8 cellular contexts compared by ENCODE assay signal in genomic region chr17:38750044-38750311, GRCh38. TPM values are rescaled to one million over a fixed set of nuclear protein-coding genes. Genes with fewer than 3 reads are reported as not detected.
DNase-seq lines count a peak whose midpoint lies in the region; FAIRE-seq and TF ChIP-seq lines count a peak whose summit lies in the region.

No MANE protein-coding gene starts in this region.

- peak overlapping the region; percentile 99 for H3K4me2 ChIP-seq in neural progenitor cell

- H3K27ac ChIP-seq in C4-2B (peak overlapping the region; percentile 97), endodermal cell (ENCODE audit: low read depth, low read length) (peak overlapping the region; percentile 70), neural progenitor cell (peak overlapping the region; percentile 51)

- peak overlapping the region; percentile 20 for H2AFZ ChIP-seq in neural progenitor cell (replicated peaks)

- H3K79me2 ChIP-seq in neural progenitor cell (ENCODE audit: low read depth): peaks cover 73% of the 10 kb centered on the region

- TF ChIP-seq CTCF in C4-2B (conservative IDR thresholded peaks at IDR 0.05) (no peak), endodermal cell (conservative IDR thresholded peaks at IDR 0.05) (no peak), neural progenitor cell (IDR thresholded peaks at IDR 0.05) (no peak), D721Med (IDR thresholded peaks at IDR 0.05; ENCODE audit: insufficient read depth, missing control alignments) (no peak)

- H3K9me3 Mint-ChIP-seq in endodermal cell (no peaks in the 10 kb centered on the region), neural progenitor cell (peaks cover 3% of the 10 kb centered on the region)

- peaks cover 39% of the 10 kb centered on the region for H3F3A ChIP-seq in neural progenitor cell (ENCODE audit: low read depth)

- in situ Hi-C loops in HAP-1 (cut with MboI; ENCODE audit: low sequenced_read_pairs): no loop called here

- H3K27me3 Mint-ChIP-seq in endodermal cell (ENCODE audit: insufficient read depth) (no peaks in the 10 kb centered on the region), neural progenitor cell (ENCODE audit: insufficient read depth, low read depth) (peaks cover 23% of the 10 kb centered on the region)

- no peaks in the 10 kb centered on the region for H3K27me3 ChIP-seq in endodermal cell (ENCODE audit: control insufficient read depth, insufficient read depth, low read length, poor library complexity, severe bottlenecking)
- H3K27me3 ChIP-seq in neural progenitor cell: no peaks in the 10 kb centered on the region
- no peaks in the 10 kb centered on the region for H3K27me3 ChIP-seq in HAP-1 (ENCODE audit: low read depth)

- H3K27ac Mint-ChIP-seq in endodermal cell: peak overlapping the region; percentile 92
- no peak overlapping the region for H3K27ac Mint-ChIP-seq in neural progenitor cell

- peak; percentile 67 for DNase-seq in NCI-H1694 treated with DMSO at 0.1 percent for 48 hours (lab: John Stamatoyannopoulos, UW)
- no peak for DNase-seq in endodermal cell
- DNase-seq in neural progenitor cell (ENCODE audit: low spot score): no peak
- DNase-seq in D721Med (ENCODE audit: insufficient read length, low spot score): no peak
- no peak for DNase-seq in HAP-1 (ENCODE audit: low spot score in 2 of 2)
- DNase-seq in effector CD4-positive, alpha-beta T cell: no peak
- no peak for DNase-seq in MV-4-11 (lab: John Stamatoyannopoulos, UW)

- H3K36me3 Mint-ChIP-seq in endodermal cell (ENCODE audit: low read depth) (peaks cover 17% of the 10 kb centered on the region), neural progenitor cell (peaks cover 8% of the 10 kb centered on the region)

- H3K4me3 ChIP-seq in endodermal cell (ENCODE audit: low read length) (peak overlapping the region; percentile 99), neural progenitor cell (peak overlapping the region; percentile 92), HAP-1 (no peak overlapping the region)

- H3K4me1 ChIP-seq in endodermal cell (ENCODE audit: control insufficient read depth, insufficient read depth, low read length): no peaks in the 10 kb centered on the region
- peaks cover 20% of the 10 kb centered on the region for H3K4me1 ChIP-seq in neural progenitor cell
- H3K4me1 ChIP-seq in HAP-1: peaks cover 25% of the 10 kb centered on the region

- H3K36me3 ChIP-seq in endodermal cell (ENCODE audit: control insufficient read depth, insufficient read depth, low read length) (peaks cover 7% of the 10 kb centered on the region), neural progenitor cell (no peaks in the 10 kb centered on the region), HAP-1 (replicated peaks) (peaks cover 18% of the 10 kb centered on the region)

- H3K4me3 Mint-ChIP-seq in endodermal cell (peak overlapping the region; percentile 92), neural progenitor cell (peak overlapping the region; percentile 99)

- H3K9ac ChIP-seq in endodermal cell (ENCODE audit: extremely low read depth, low read length, poor library complexity, severe bottlenecking) (peak overlapping the region; percentile 46), neural progenitor cell (no peak overlapping the region)

- peaks cover 24% of the 10 kb centered on the region for H3K4me1 Mint-ChIP-seq in endodermal cell
- peaks cover 47% of the 10 kb centered on the region for H3K4me1 Mint-ChIP-seq in neural progenitor cell

- H4K20me1 ChIP-seq in neural progenitor cell (ENCODE audit: low read depth): peaks cover 30% of the 10 kb centered on the region

- no peak for FAIRE-seq in D721Med (lab: Jason Lieb, UNC)

- no peaks in the 10 kb centered on the region for H3K9me3 ChIP-seq in endodermal cell (ENCODE audit: control insufficient read depth, low read length)
- no peaks in the 10 kb centered on the region for H3K9me3 ChIP-seq in neural progenitor cell (ENCODE audit: low read depth)
- H3K9me3 ChIP-seq in HAP-1: no peaks in the 10 kb centered on the region

- 1 to 3% methylated on average over 3 to 12 of the region's 12 CpGs for WGBS in endodermal cell (ENCODE audit: insufficient coverage in 1 of 2, insufficient read length in 1 of 2), 2 experiments

RNA-seq across cellular contexts. Expression of gene PCGF2, which starts 1.8 kb away (rescaled TPM):
- total RNA-seq in endodermal cell: 100 to 1,000 TPM; 101 to 106 TPM
- polyA plus RNA-seq in endodermal cell (2013, experiment 1 of 2): 83.8 TPM
- 72.3 TPM for polyA plus RNA-seq in endodermal cell (2013, experiment 2 of 2)
- 16.7 and 23.8 TPM in 2 replicates for total RNA-seq in neural progenitor cell (ENCODE audit: low replicate concordance)

RNA-seq across cellular contexts. Expression of gene PSMB3, which starts 2.6 kb away (rescaled TPM):
- total RNA-seq in endodermal cell: 100 to 1,000 TPM; 192 to 244 TPM
- polyA plus RNA-seq in endodermal cell (2013, experiment 1 of 2): 230 TPM
- 230 TPM for polyA plus RNA-seq in endodermal cell (2013, experiment 2 of 2)
- total RNA-seq in neural progenitor cell (ENCODE audit: low replicate concordance): 127 and 141 TPM in 2 replicates

RNA-seq across cellular contexts. Expression of gene CISD3, which starts 19.8 kb away (rescaled TPM):
- total RNA-seq in endodermal cell: 10 to 100 TPM in 1 of 2 donors, 1 to 10 TPM in 1; 8.9 to 11.2 TPM
- polyA plus RNA-seq in endodermal cell (2013, experiment 1 of 2): 5.7 TPM
- polyA plus RNA-seq in endodermal cell (2013, experiment 2 of 2): 6.3 TPM
- total RNA-seq in neural progenitor cell (ENCODE audit: low replicate concordance): 0.60 and 1.0 TPM in 2 replicates

RNA-seq across cellular contexts. Expression of gene MLLT6, which starts 44.9 kb away (rescaled TPM):
- 100 to 1,000 TPM; 112 to 127 TPM for total RNA-seq in endodermal cell
- polyA plus RNA-seq in endodermal cell (2013, experiment 1 of 2): 54.4 TPM
- 49.1 TPM for polyA plus RNA-seq in endodermal cell (2013, experiment 2 of 2)
- total RNA-seq in neural progenitor cell (ENCODE audit: low replicate concordance): 7.4 and 24.4 TPM in 2 replicates

RNA-seq across cellular contexts. Expression of gene PIP4K2B, which starts 49.4 kb away (rescaled TPM):
- total RNA-seq in endodermal cell: 10 to 100 TPM; 74.3 to 91.6 TPM
- 63.1 TPM for polyA plus RNA-seq in endodermal cell (2013, experiment 1 of 2)
- 63.1 TPM for polyA plus RNA-seq in endodermal cell (2013, experiment 2 of 2)
- total RNA-seq in neural progenitor cell (ENCODE audit: low replicate concordance): 45.6 and 81.1 TPM in 2 replicates
